In genomic region chr2:788227-789032, GRCh38 we compare ENCODE assay signal across 24 cellular contexts.
"Had no signal": no experiment of that assay in that cellular context is flagged by ENCODE, and none has a peak within 500 bp of the region (broad histone marks: within the 10 kb centered on the region; RNA-seq: fewer than 3 reads in every experiment).

No MANE protein-coding gene starts in this region.

- H3K9ac ChIP-seq: KMS-11 had no signal

- DNase-seq: Kasumi-1, MM.1S, NCI-H1092 treated with DMSO at 0.1 percent for 48 hours, NCI-H1436, NCI-H187, NCI-H2029, NCI-H2081 treated with DMSO at 0.1 percent for 48 hours, NCI-H2171, NCI-H226, NCI-H446, NCI-H510A, NCI-H524 treated with DMSO at 0.1 percent for 48 hours, NCI-H69, NCI-H774, Right ventricle myocardium superior, RPMI8226, SIG-M5 had no signal

- ATAC-seq: HepG2, K562 had no signal

- H3K27ac ChIP-seq: KMS-11, SJSA1, SK-N-MC had no signal

- H3K36me3 ChIP-seq: SJSA1 had no signal

- H3K27ac Mint-ChIP-seq: IgD-negative memory B cell had no signal

- H3K27me3 Mint-ChIP-seq: IgD-negative memory B cell had no signal

- H3K9me3 ChIP-seq: SJSA1 had no signal

- H3K4me1 ChIP-seq: SJSA1 had no signal

- H3K4me3 Mint-ChIP-seq: IgD-negative memory B cell had no signal

- H3K4me3 ChIP-seq: K562, SJSA1, SK-N-MC had no signal

- FAIRE-seq: HepG2, K562, RCC 7860 had no signal

- H3K27me3 ChIP-seq: SJSA1 had no signal
